In the genomic region with DNA sequence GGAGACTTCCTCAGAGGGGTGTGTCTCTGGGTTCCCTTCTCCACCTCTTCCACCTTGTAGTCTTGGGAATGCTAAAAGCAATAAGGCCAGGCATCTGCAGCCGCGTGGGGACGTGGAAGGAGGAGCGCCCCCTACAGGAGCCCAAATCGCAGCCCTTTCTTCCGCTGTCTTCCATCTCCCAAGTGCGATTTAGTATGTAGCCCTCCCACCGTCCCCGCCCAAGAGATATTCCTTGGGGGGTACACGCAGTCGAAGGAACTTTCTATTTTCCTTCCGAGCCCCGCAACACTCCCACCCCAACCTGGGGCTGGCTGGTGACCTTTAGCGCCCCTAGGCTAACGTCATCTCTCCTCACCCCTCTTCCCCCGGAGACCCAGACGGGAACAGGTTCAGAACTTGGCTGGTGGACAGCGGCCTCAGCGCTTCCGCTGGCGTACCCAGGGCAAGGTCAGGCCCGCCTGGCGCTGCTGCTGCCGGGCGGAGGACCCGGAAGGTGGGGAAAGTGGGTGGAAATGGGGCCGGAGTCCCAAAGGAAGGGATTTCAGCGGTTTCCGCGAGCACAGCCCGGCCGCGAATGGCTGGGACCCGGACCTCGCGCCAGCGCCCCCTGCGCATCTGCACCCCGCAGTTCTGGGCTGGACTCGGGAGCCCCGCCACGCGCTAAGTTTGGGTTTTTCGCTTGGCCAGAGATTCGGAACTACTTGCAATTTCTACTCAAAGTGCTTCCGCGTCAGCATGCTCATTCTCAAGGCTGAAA, we compare ENCODE assay signal across 8 cellular contexts. TPM values are rescaled to one million over a fixed set of nuclear protein-coding genes. Genes with fewer than 3 reads are reported as not detected.
A peak's percentile ranks its signal among the peaks of the same experiment; 100 is the strongest.
DNase-seq lines count a peak whose midpoint lies in the region; ATAC-seq and TF ChIP-seq lines count a peak whose summit lies in the region.

No MANE protein-coding gene starts in this region.

- H3K4me3 ChIP-seq in HAP-1: peak overlapping the region; percentile 47
- peak overlapping the region; percentile 49 for H3K4me3 ChIP-seq in WI38 (ENCODE audit: low read depth, low read length)
- peak overlapping the region; percentile 58 to 77 (median 67) for H3K4me3 ChIP-seq in esophagus muscularis mucosa
- H3K4me3 ChIP-seq in mucosa of descending colon: peak overlapping the region; percentile 19
- H3K4me3 ChIP-seq in testis: peak overlapping the region; percentile 61 to 67

- no peak for TF ChIP-seq POLR2A in esophagus muscularis mucosa (IDR thresholded peaks at IDR 0.05; ENCODE audit: low read depth)
- no peak for TF ChIP-seq POLR2A in testis (IDR thresholded peaks at IDR 0.05)

- 3% methylated on average over 41 of the region's 47 CpGs for WGBS in esophagus muscularis mucosa
- WGBS in testis, 2 donors: 0 to 1% methylated on average over 15 to 47 of the region's 47 CpGs

- no peaks in the 10 kb centered on the region for H3K36me3 ChIP-seq in HAP-1 (replicated peaks)
- H3K36me3 ChIP-seq in esophagus muscularis mucosa: no peaks in the 10 kb centered on the region
- H3K36me3 ChIP-seq in mucosa of descending colon (ENCODE audit: low read depth): no peaks in the 10 kb centered on the region
- H3K36me3 ChIP-seq in testis (ENCODE audit: low read depth, missing control alignments): no peaks in the 10 kb centered on the region

- H3K9me3 ChIP-seq in HAP-1 (no peaks in the 10 kb centered on the region), esophagus muscularis mucosa (no peaks in the 10 kb centered on the region), mucosa of descending colon (no peaks in the 10 kb centered on the region), testis (no peaks in the 10 kb centered on the region)

- intact Hi-C loops in esophagus muscularis mucosa (cut with DNase I): no loop called here
- intact Hi-C loops in mucosa of descending colon (cut with DNase I, micrococcal nuclease): no loop called here
- intact Hi-C loops in testis (cut with DNase I; ENCODE audit: low total_unique reads): no loop called here

- peak overlapping the region in 3 of 4 donors; percentile 5 to 53 (median 49) for H3K27ac ChIP-seq in esophagus muscularis mucosa (replicated peaks in 1 of 4)
- H3K27ac ChIP-seq in testis: peak overlapping the region; percentile 20 to 35

- H3K27me3 ChIP-seq in HAP-1 (ENCODE audit: low read depth): peaks cover 32% of the 10 kb centered on the region
- peaks cover 8 to 78% (median 41%) of the 10 kb centered on the region in 4 donors for H3K27me3 ChIP-seq in esophagus muscularis mucosa
- H3K27me3 ChIP-seq in testis: no peaks in the 10 kb centered on the region

- TF ChIP-seq CTCF in WI38 (IDR thresholded peaks at IDR 0.05; ENCODE audit: low read depth, low read length): no peak
- TF ChIP-seq CTCF in esophagus muscularis mucosa (IDR thresholded peaks at IDR 0.05): no peak
- TF ChIP-seq CTCF in mucosa of descending colon (IDR thresholded peaks at IDR 0.05): no peak
- peak in 1 of 3 experiments; percentile 17 for TF ChIP-seq CTCF in testis (IDR thresholded peaks at IDR 0.05)

- ATAC-seq in mucosa of descending colon: peak; percentile 88

- in situ Hi-C loops in HAP-1 (cut with MboI; ENCODE audit: low sequenced_read_pairs): loop anchor here (10.0 to 25.0 kb wide), 2 partner anchors 114 to 312 kb away; no protein-coding TSS in a partner anchor

- H3K4me1 ChIP-seq in HAP-1: peaks cover 15% of the 10 kb centered on the region
- H3K4me1 ChIP-seq in esophagus muscularis mucosa: peaks cover 33 to 63% (median 54%) of the 10 kb centered on the region in 4 donors
- H3K4me1 ChIP-seq in mucosa of descending colon (ENCODE audit: low read depth): peaks cover 11% of the 10 kb centered on the region
- H3K4me1 ChIP-seq in testis: no peaks in the 10 kb centered on the region

- TF ChIP-seq EP300 in esophagus muscularis mucosa (IDR thresholded peaks at IDR 0.05): no peak

- peak; percentile 43 for DNase-seq in SIG-M5 treated with dmso at 0.1 percent for 504 hours (lab: John Stamatoyannopoulos, UW; ENCODE audit: unreplicated experiment)
- DNase-seq in SIG-M5 (lab: John Stamatoyannopoulos, UW): no peak
- peak; percentile 78 to 92 for DNase-seq in HAP-1 (ENCODE audit: low spot score in 2 of 2)
- DNase-seq in NCI-H1092 treated with DMSO at 0.1 percent for 48 hours (lab: John Stamatoyannopoulos, UW): peak; percentile 58
- no peak for DNase-seq in esophagus muscularis mucosa (ENCODE audit: extremely low spot score)
- DNase-seq in mucosa of descending colon: peak; percentile 72 to 82 (median 80)
- DNase-seq in testis: peak; percentile 88

RNA-seq across cellular contexts. Expression of gene PCDH8, which starts 2.1 kb away (rescaled TPM):
- under 1 TPM in 1 of 4 donors, not detected in 3; 0.11 TPM for total RNA-seq in esophagus muscularis mucosa
- under 1 TPM; 0.12 to 0.38 (median 0.17) TPM for total RNA-seq in mucosa of descending colon
- 1 to 10 TPM; 1.5 to 6.8 TPM for total RNA-seq in testis
- polyA plus RNA-seq in testis (ENCODE audit: insufficient read depth, low read depth, low replicate concordance): 5.1 TPM

Comparison
In these comparisons a context has a peak if more than half of its experiments do, and no peak if none do; other contexts are left out.
1. DNase-seq: peak in SIG-M5 treated with dmso at 0.1 percent for 504 hours (single experiment), HAP-1 (2 of 2), NCI-H1092 treated with DMSO at 0.1 percent for 48 hours (single experiment), mucosa of descending colon (3 of 3) and testis (single experiment); none in SIG-M5 (single experiment) and esophagus muscularis mucosa (single experiment).
2. Peak in every context shown above with its lines, with median percentiles within 50 percentile points of each other: H3K4me3 ChIP-seq.